ENCODE assay signal across 15 cellular contexts in genomic region chr3:167253037-167253436, GRCh38.
DNase-seq lines count a peak whose midpoint lies in the region; ATAC-seq and TF ChIP-seq lines count a peak whose summit lies in the region.
"Had no signal": no experiment of that assay in that cellular context is flagged by ENCODE, and none has a peak within 500 bp of the region (broad histone marks: within the 10 kb centered on the region; RNA-seq: fewer than 3 reads in every experiment).

No MANE protein-coding gene starts in this region.

- no peaks in the 10 kb centered on the region for H3K9me2 ChIP-seq in PC-3 (replicated peaks; ENCODE audit: low read length)

- intact Hi-C loops in PC-3 (cut with micrococcal nuclease): no loop called here

- no peak overlapping the region for H3K27ac ChIP-seq in PC-3 (ENCODE audit: low read length)
- H3K27ac ChIP-seq in neuronal stem cell (replicated peaks; ENCODE audit: low read length): no peak overlapping the region

- H2AK5ac ChIP-seq in neuronal stem cell (ENCODE audit: low read depth, low read length): no peak overlapping the region

- no peak overlapping the region for H2AFZ ChIP-seq in PC-3 (ENCODE audit: low read length)
- peak overlapping the region; percentile 12 for H2AFZ ChIP-seq in neuronal stem cell (ENCODE audit: low read length)

- no peak overlapping the region for H2BK5ac ChIP-seq in neuronal stem cell (ENCODE audit: low read length)

- H2BK120ac ChIP-seq in neuronal stem cell (ENCODE audit: low read depth, low read length): no peak overlapping the region

- H3K14ac ChIP-seq in neuronal stem cell (ENCODE audit: low read length): no peak overlapping the region

- H3K4ac ChIP-seq in neuronal stem cell (ENCODE audit: low read length): no peak overlapping the region

- TF ChIP-seq CTCF in PC-3 (conservative IDR thresholded peaks at IDR 0.05; ENCODE audit: low read depth, low read length): no peak

- peak; percentile 62 for ATAC-seq in PC-3
- no peak for ATAC-seq in HG03135 (IDR thresholded peaks at IDR 0.05; ENCODE audit: unreplicated experiment)

- H3K4me3 ChIP-seq in PC-3 (ENCODE audit: low read length) (no peak overlapping the region), neuronal stem cell (ENCODE audit: low read length in 2 of 2) (no peak overlapping the region)

- H3F3A ChIP-seq in PC-3 (ENCODE audit: low read length, unreplicated experiment): no peaks in the 10 kb centered on the region

- H3K4me2 ChIP-seq in PC-3 (ENCODE audit: low read length) (no peak overlapping the region), neuronal stem cell (ENCODE audit: insufficient read depth, low read length, poor library complexity, severe bottlenecking) (no peak overlapping the region)

- no peaks in the 10 kb centered on the region for H3K79me1 ChIP-seq in neuronal stem cell (ENCODE audit: low read depth, low read length)

- H3K23ac ChIP-seq in neuronal stem cell (ENCODE audit: low read depth, low read length, poor library complexity): no peak overlapping the region

- no CpG with 5 or more reads among the region's 1 CpG for WGBS in neuronal stem cell (ENCODE audit: extremely low coverage in 2 of 2, insufficient read length in 2 of 2, insufficient replicate concordance in 1 of 2), 2 donors

- no peaks in the 10 kb centered on the region for H3K79me2 ChIP-seq in PC-3 (ENCODE audit: low read length)

- H3K27me3 ChIP-seq in PC-3 (ENCODE audit: low read length): 0 out of 2 replicates have a peak, but pooled peaks cover 3% of the 10 kb centered on the region
- no peaks in the 10 kb centered on the region for H3K27me3 ChIP-seq in neuronal stem cell (ENCODE audit: control insufficient read depth in 3 of 3, insufficient read depth in 3 of 3, low read depth in 1 of 3, low read length in 3 of 3)

- H2BK12ac ChIP-seq in neuronal stem cell (ENCODE audit: low read length): no peak overlapping the region

- H4K8ac ChIP-seq in neuronal stem cell (ENCODE audit: low read depth, low read length): no peak overlapping the region

- no peaks in the 10 kb centered on the region for H4K20me1 ChIP-seq in PC-3 (ENCODE audit: low read length)

- no peak overlapping the region for H3K18ac ChIP-seq in neuronal stem cell (ENCODE audit: low read length)

- POLR2A ChIA-PET in PC-3 (lab: Charles Lee; ENCODE audit: unreplicated experiment): no interaction called here

- H2BK15ac ChIP-seq in neuronal stem cell (ENCODE audit: low read length): no peak overlapping the region

- BruUV-seq in PC-3 (replicated peaks; lab: Mats Ljungman, UMichigan): no TSS peak

- DNase-seq in NCI-H146 (lab: John Stamatoyannopoulos, UW): peak; percentile 25
- DNase-seq in PC-3: no peak
- DNase-seq in neuronal stem cell (ENCODE audit: low spot score): no peak
- DNase-seq in activated CD8-positive, alpha-beta memory T cell treated with anti-CD3 and anti-CD28 coated beads, Interleukin-2, amount 50 U/mL, for 4 hours: no peak
- DNase-seq in middle frontal gyrus (ENCODE audit: extremely low spot score, low spot score): no peak
- DNase-seq: C1 segment of cervical spinal cord; Calu3; CD4-positive, alpha-beta memory T cell; COR-L47; DMS53; DMS79 treated with DMSO at 0.1 percent for 48 hours; GF-D8; H7; HCEC 1CT had no signal

- H3K36me3 ChIP-seq in PC-3 (ENCODE audit: low read depth, low read length): no peaks in the 10 kb centered on the region
- no peaks in the 10 kb centered on the region for H3K36me3 ChIP-seq in neuronal stem cell (replicated peaks in 1 of 2; ENCODE audit: control insufficient read depth in 2 of 2, insufficient read depth in 2 of 2, low read length in 2 of 2)

- no peak overlapping the region for H3K9ac ChIP-seq in PC-3 (ENCODE audit: low read length)
- no peak overlapping the region for H3K9ac ChIP-seq in neuronal stem cell (ENCODE audit: low read depth, low read length, poor library complexity)

- H3K9me3 ChIP-seq in PC-3 (ENCODE audit: low read length) (no peaks in the 10 kb centered on the region), neuronal stem cell (replicated peaks in 1 of 2; ENCODE audit: control insufficient read depth in 2 of 2, insufficient read depth in 1 of 2, low read depth in 1 of 2, low read length in 2 of 2) (no peaks in the 10 kb centered on the region)

- CTCF ChIA-PET in PC-3 (lab: Charles Lee): no interaction called here

- H4K91ac ChIP-seq in neuronal stem cell (ENCODE audit: low read depth, low read length, poor library complexity): no peak overlapping the region

- H3K4me1 ChIP-seq in PC-3 (ENCODE audit: insufficient read depth, low read length) (no peaks in the 10 kb centered on the region), neuronal stem cell (ENCODE audit: control insufficient read depth in 2 of 2, insufficient read depth in 1 of 2, low read depth in 1 of 2, low read length in 2 of 2) (peaks cover 0 to 4% of the 10 kb centered on the region in 2 donors)
